ENCODE assay signal across 31 cellular contexts in genomic region chr6:40128149-40128548, GRCh38.
"Had no signal": no experiment of that assay in that cellular context is flagged by ENCODE, and none has a peak within 500 bp of the region (broad histone marks: within the 10 kb centered on the region; RNA-seq: fewer than 3 reads in every experiment).

No MANE protein-coding gene starts in this region.

- H3K4me1 ChIP-seq: adrenal gland, breast epithelium, colonic mucosa had no signal

- H3K27me3 ChIP-seq: adrenal gland, breast epithelium, cardiac muscle cell, colonic mucosa had no signal

- H3K9me3 ChIP-seq: adrenal gland, breast epithelium, colonic mucosa had no signal

- H3K4me3 ChIP-seq: adrenal gland, breast epithelium, cardiac muscle cell, colonic mucosa had no signal

- FAIRE-seq: endometrium, endothelial cell of umbilical vein, frontal cortex had no signal

- H3K27ac ChIP-seq: adrenal gland, breast epithelium, cardiac muscle cell, colonic mucosa, epithelial cell of prostate, WERI-Rb-1 had no signal

- ATAC-seq: activated CD4-positive, CD25-positive, alpha-beta regulatory T cell treated with anti-CD3 and anti-CD28 coated beads, Interleukin-2, amount 50 U/mL, for 24 hours; activated CD8-positive, alpha-beta T cell treated with anti-CD3 and anti-CD28 coated beads for 36 hours; activated naive CD8-positive, alpha-beta T cell treated with anti-CD3 and anti-CD28 coated beads, Interleukin-2, amount 50 U/mL, for 24 hours; esophagus mucosa; T-helper 17 cell had no signal

- DNase-seq: activated B cell treated with CpG ODN at 0.5 μM for 24 hours; activated CD4-positive, alpha-beta T cell treated with anti-CD3 and anti-CD28 coated beads for 48 hours; activated CD4-positive, alpha-beta T cell treated with anti-CD3 and anti-CD28 coated beads, Interleukin-2, amount 50 U/mL, for 1 hour; activated CD4-positive, alpha-beta T cell treated with anti-CD3 and anti-CD28 coated beads, Interleukin-2, amount 50 U/mL, for 48 hours; activated CD8-positive, alpha-beta memory T cell treated with anti-CD3 and anti-CD28 coated beads for 24 hours; activated CD8-positive, alpha-beta T cell treated with anti-CD3 and anti-CD28 coated beads for 36 hours; activated effector memory CD4-positive, alpha-beta T cell treated with anti-CD3 and anti-CD28 coated beads, Interleukin-2, amount 50 U/mL, for 16 hours; activated naive CD4-positive, alpha-beta T cell treated with anti-CD3 and anti-CD28 coated beads for 36 hours; activated naive CD8-positive, alpha-beta T cell treated with anti-CD3 and anti-CD28 coated beads for 36 hours; activated naive CD8-positive, alpha-beta T cell treated with anti-CD3 and anti-CD28 coated beads, Interleukin-2, amount 50 U/mL, for 24 hours; activated T-cell treated with anti-CD3 and anti-CD28 coated beads, Interleukin-2, amount 50 U/mL, for 48 hours; adrenal gland; amygdala; aorta; central memory CD4-positive, alpha-beta T cell; cerebellar nuclear complex; colonic mucosa; effector CD8-positive, alpha-beta T cell; foreskin fibroblast; T-helper 1 cell; T-helper 17 cell; T1000; WERI-Rb-1 had no signal

- H3K36me3 ChIP-seq: adrenal gland, breast epithelium, cardiac muscle cell, colonic mucosa, WERI-Rb-1 had no signal
